In genomic region chr18:28114472-28114871, GRCh38 we compare ENCODE assay signal across 14 cellular contexts.
DNase-seq lines count a peak whose midpoint lies in the region; ATAC-seq, FAIRE-seq and TF ChIP-seq lines count a peak whose summit lies in the region.
"Had no signal": no experiment of that assay in that cellular context is flagged by ENCODE, and none has a peak within 500 bp of the region (broad histone marks: within the 10 kb centered on the region; RNA-seq: fewer than 3 reads in every experiment).

No MANE protein-coding gene starts in this region.

- no peaks in the 10 kb centered on the region for H3K27me3 Mint-ChIP-seq in activated T-cell treated with anti-CD3 and anti-CD28 coated beads, Interleukin-2, amount 50 U/mL, for 72 hours (ENCODE audit: low read depth)
- H3K27me3 Mint-ChIP-seq: activated CD4-positive, alpha-beta T cell treated with anti-CD3 and anti-CD28 coated beads, Interleukin-2, amount 10 ng/mL, durations not matched to agents 24 days and 14 days had no signal

- H3K27ac ChIP-seq in SJSA1 (peak overlapping the region; percentile 95), fibroblast of lung (ENCODE audit: insufficient read depth, low read length) (peak overlapping the region; percentile 75)
- H3K27ac ChIP-seq: left lung had no signal

- H3K27ac Mint-ChIP-seq in activated T-cell treated with anti-CD3 and anti-CD28 coated beads, Interleukin-2, amount 50 U/mL, for 72 hours: no peak overlapping the region
- H3K27ac Mint-ChIP-seq: activated CD4-positive, alpha-beta T cell treated with anti-CD3 and anti-CD28 coated beads, Interleukin-2, amount 10 ng/mL, durations not matched to agents 24 days and 14 days had no signal

- TF ChIP-seq POLR2A in H54 (IDR thresholded peaks at IDR 0.05; ENCODE audit: low read depth, low read length): no peak

- FAIRE-seq in H54 (lab: Jason Lieb, UNC): peak; percentile 61

- H4K20me1 ChIP-seq in fibroblast of lung (ENCODE audit: control insufficient read depth, extremely low read depth, insufficient read depth, low read length): no peaks in the 10 kb centered on the region

- DNase-seq in H54 (ENCODE audit: insufficient read length, low spot score): no peak
- peak in 1 of 2 experiments; percentile 57 for DNase-seq in SJSA1 (ENCODE audit: low read depth in 1 of 2, low spot score in 2 of 2)
- DNase-seq in fibroblast of lung (ENCODE audit: low read depth in 2 of 2): peak; percentile 47 to 91
- peak; percentile 88 for DNase-seq in renal cortical epithelial cell (ENCODE audit: low read depth)
- DNase-seq in sciatic nerve (ENCODE audit: low spot score): no peak
- no peak for DNase-seq in activated T-cell treated with anti-CD3 and anti-CD28 coated beads, Interleukin-2, amount 50 U/mL, for 72 hours
- no peak for DNase-seq in activated CD4-positive, alpha-beta T cell treated with anti-CD3 and anti-CD28 coated beads for 48 hours
- DNase-seq: activated CD4-positive, alpha-beta T cell treated with anti-CD3 and anti-CD28 coated beads, Interleukin-2, amount 10 ng/mL, durations not matched to agents 24 days and 14 days; aorta; left lung; OCI-M1; right lobe of liver; stimulated activated naive CD4-positive, alpha-beta T cell had no signal

- H3K9me3 ChIP-seq in SJSA1 (replicated peaks) (no peaks in the 10 kb centered on the region), fibroblast of lung (ENCODE audit: control insufficient read depth, insufficient read depth, low read depth, low read length) (no peaks in the 10 kb centered on the region)
- H3K9me3 ChIP-seq: left lung, right lobe of liver had no signal

- TF ChIP-seq CTCF in fibroblast of lung (conservative IDR thresholded peaks at IDR 0.05 in 1 of 2, IDR thresholded peaks at IDR 0.05 in 1 of 2; ENCODE audit: low read depth in 1 of 2, low read length in 2 of 2): no peak

- H3K4me1 ChIP-seq in SJSA1 (replicated peaks) (peaks cover 56% of the 10 kb centered on the region), fibroblast of lung (ENCODE audit: control insufficient read depth, extremely low read depth, insufficient read depth, low read length) (peaks cover 13% of the 10 kb centered on the region)
- H3K4me1 ChIP-seq: left lung had no signal

- peaks cover 1% of the 10 kb centered on the region for H3K79me2 ChIP-seq in fibroblast of lung (ENCODE audit: control insufficient read depth, insufficient read depth, low read length)

- H3K4me3 Mint-ChIP-seq in activated T-cell treated with anti-CD3 and anti-CD28 coated beads, Interleukin-2, amount 50 U/mL, for 72 hours: no peak overlapping the region
- H3K4me3 Mint-ChIP-seq: activated CD4-positive, alpha-beta T cell treated with anti-CD3 and anti-CD28 coated beads, Interleukin-2, amount 10 ng/mL, durations not matched to agents 24 days and 14 days; neural crest cell had no signal

- no peak overlapping the region for H3K9ac ChIP-seq in fibroblast of lung (ENCODE audit: insufficient read depth, low read length)

- no peaks in the 10 kb centered on the region for H3K36me3 Mint-ChIP-seq in activated T-cell treated with anti-CD3 and anti-CD28 coated beads, Interleukin-2, amount 50 U/mL, for 72 hours (ENCODE audit: insufficient read depth in 2 of 2)

- H2AFZ ChIP-seq in fibroblast of lung (ENCODE audit: low read length): no peak overlapping the region

- peaks cover 0 to 1% of the 10 kb centered on the region in 2 donors for H3K9me3 Mint-ChIP-seq in activated T-cell treated with anti-CD3 and anti-CD28 coated beads, Interleukin-2, amount 50 U/mL, for 72 hours
- H3K9me3 Mint-ChIP-seq: activated CD4-positive, alpha-beta T cell treated with anti-CD3 and anti-CD28 coated beads, Interleukin-2, amount 10 ng/mL, durations not matched to agents 24 days and 14 days; neural crest cell had no signal

- H3K27me3 ChIP-seq in SJSA1 (replicated peaks): no peaks in the 10 kb centered on the region
- no peaks in the 10 kb centered on the region for H3K27me3 ChIP-seq in fibroblast of lung (ENCODE audit: control insufficient read depth, insufficient read depth, low read length)
- H3K27me3 ChIP-seq: left lung, right lobe of liver had no signal

- intact Hi-C loops in sciatic nerve (cut with DNase I): no loop called here

- no peak for ATAC-seq in sciatic nerve
- ATAC-seq in activated T-cell treated with anti-CD3 and anti-CD28 coated beads, Interleukin-2, amount 50 U/mL, for 72 hours (replicated peaks in 1 of 2): no peak

- peak overlapping the region; percentile 56 for H3K4me2 ChIP-seq in fibroblast of lung (ENCODE audit: extremely low read depth, insufficient read depth, low read length)

- H3K36me3 ChIP-seq in SJSA1 (no peaks in the 10 kb centered on the region), fibroblast of lung (ENCODE audit: control insufficient read depth, insufficient read depth, low read length) (no peaks in the 10 kb centered on the region)
- H3K36me3 ChIP-seq: left lung, right lobe of liver had no signal

- no peak overlapping the region for H3K4me3 ChIP-seq in SJSA1
- H3K4me3 ChIP-seq in fibroblast of lung (replicated peaks in 1 of 4; ENCODE audit: control extremely low read depth in 1 of 4, insufficient read depth in 1 of 4, low read depth in 3 of 4, low read length in 4 of 4): no peak overlapping the region
- H3K4me3 ChIP-seq: left lung, right lobe of liver had no signal

- no peaks in the 10 kb centered on the region for H3K4me1 Mint-ChIP-seq in activated T-cell treated with anti-CD3 and anti-CD28 coated beads, Interleukin-2, amount 50 U/mL, for 72 hours (ENCODE audit: low read depth)
- H3K4me1 Mint-ChIP-seq: activated CD4-positive, alpha-beta T cell treated with anti-CD3 and anti-CD28 coated beads, Interleukin-2, amount 10 ng/mL, durations not matched to agents 24 days and 14 days had no signal

Comparison
In these comparisons a context has a peak if more than half of its experiments do, and no peak if none do; other contexts are left out.
1. DNase-seq: peak in fibroblast of lung (2 of 2) and renal cortical epithelial cell (single experiment); none in H54 (single experiment), sciatic nerve (single experiment), activated T-cell treated with anti-CD3 and anti-CD28 coated beads, Interleukin-2, amount 50 U/mL, for 72 hours (0 of 2) and activated CD4-positive, alpha-beta T cell treated with anti-CD3 and anti-CD28 coated beads for 48 hours (single experiment).